21 cellular contexts compared by ENCODE assay signal in the genomic region with DNA sequence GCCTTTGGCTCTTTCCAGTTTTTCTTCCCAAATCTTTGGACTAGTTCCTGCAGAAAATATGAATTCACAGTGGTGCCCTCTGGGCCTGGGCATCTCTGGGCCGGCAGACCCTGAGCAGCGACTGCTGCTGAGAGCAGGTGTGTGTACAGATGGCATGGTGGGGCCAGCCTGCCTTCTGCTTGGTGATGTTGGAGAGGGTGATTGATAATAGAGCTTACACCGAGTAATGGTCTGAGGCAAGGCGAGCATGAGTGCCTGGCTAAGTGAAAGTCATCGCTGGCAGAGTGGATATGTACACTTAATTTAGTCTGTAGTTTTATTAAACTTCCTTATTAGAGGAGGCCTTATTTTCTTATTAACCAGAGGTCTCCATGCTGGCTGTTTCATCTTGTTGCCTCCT.
DNase-seq lines count a peak whose midpoint lies in the region; ATAC-seq and TF ChIP-seq lines count a peak whose summit lies in the region.
"Had no signal": no experiment of that assay in that cellular context is flagged by ENCODE, and none has a peak within 500 bp of the region (broad histone marks: within the 10 kb centered on the region; RNA-seq: fewer than 3 reads in every experiment).

No MANE protein-coding gene starts in this region.

- TF ChIP-seq CTCF in nephron (IDR thresholded peaks at IDR 0.05; ENCODE audit: unreplicated experiment in 3 of 3): no peak
- TF ChIP-seq CTCF in omental fat pad (IDR thresholded peaks at IDR 0.05): no peak

- no peaks in the 10 kb centered on the region for H3K9me3 ChIP-seq in MG63

- H3K4me1 Mint-ChIP-seq in nephron: peaks cover 9% of the 10 kb centered on the region

- peak; percentile 86 for DNase-seq in DMS79 (lab: John Stamatoyannopoulos, UW)
- peak; percentile 72 for DNase-seq in NCI-H2081 treated with DMSO at 0.1 percent for 48 hours (lab: John Stamatoyannopoulos, UW)
- DNase-seq in NCI-H748 treated with DMSO at 0.1 percent for 48 hours (lab: John Stamatoyannopoulos, UW): peak; percentile 95
- no peak for DNase-seq in omental fat pad (ENCODE audit: low spot score)
- DNase-seq in COLO829 (ENCODE audit: low spot score): no peak
- DNase-seq in MG63: no peak
- DNase-seq: activated CD4-positive, CD25-positive, alpha-beta regulatory T cell treated with anti-CD3 and anti-CD28 coated beads, Interleukin-2, amount 50 U/mL, for 72 hours; activated CD8-positive, alpha-beta memory T cell treated with anti-CD3 and anti-CD28 coated beads, Interleukin-2, amount 10 ng/mL, durations not matched to agents 7 days and 5 days; activated effector memory CD4-positive, alpha-beta T cell treated with Interleukin-2 at 50 U/mL for 16 hours; amygdala; CD8-positive, alpha-beta memory T cell; central memory CD4-positive, alpha-beta T cell; effector CD8-positive, alpha-beta T cell; heart left ventricle; mammary epithelial cell; naive thymus-derived CD4-positive, alpha-beta T cell; NCI-H2107; OCI-M1 had no signal

- no peaks in the 10 kb centered on the region for H3K27me3 ChIP-seq in MG63
- H3K27me3 ChIP-seq: heart left ventricle had no signal

- H3K36me3 Mint-ChIP-seq in nephron (ENCODE audit: low read depth): no peaks in the 10 kb centered on the region

- no peak overlapping the region for H3K4me3 Mint-ChIP-seq in nephron
- H3K4me3 Mint-ChIP-seq: activated CD8-positive, alpha-beta memory T cell treated with anti-CD3 and anti-CD28 coated beads, Interleukin-2, amount 10 ng/mL, durations not matched to agents 7 days and 5 days; CD8-positive, alpha-beta memory T cell; naive thymus-derived CD4-positive, alpha-beta T cell had no signal

- no peak overlapping the region for H3K4me3 ChIP-seq in MG63
- H3K4me3 ChIP-seq: heart left ventricle, smooth muscle cell had no signal

- no peaks in the 10 kb centered on the region for H3K27me3 Mint-ChIP-seq in nephron (ENCODE audit: low read depth)
- H3K27me3 Mint-ChIP-seq: activated CD8-positive, alpha-beta memory T cell treated with anti-CD3 and anti-CD28 coated beads, Interleukin-2, amount 10 ng/mL, durations not matched to agents 7 days and 5 days; CD8-positive, alpha-beta memory T cell; naive thymus-derived CD4-positive, alpha-beta T cell had no signal

- ATAC-seq in omental fat pad (ENCODE audit: low FRiP score) (no peak), HG03025 (IDR thresholded peaks at IDR 0.05; ENCODE audit: low FRiP score, unreplicated experiment) (no peak)
- ATAC-seq: activated CD8-positive, alpha-beta memory T cell treated with anti-CD3 and anti-CD28 coated beads, Interleukin-2, amount 10 ng/mL, durations not matched to agents 7 days and 5 days; heart left ventricle; naive thymus-derived CD4-positive, alpha-beta T cell had no signal

- H3K36me3 ChIP-seq in MG63: no peaks in the 10 kb centered on the region
- H3K36me3 ChIP-seq: heart left ventricle had no signal

- peak overlapping the region in 2 of 3 experiments; percentile 29 to 45 for H3K27ac Mint-ChIP-seq in nephron
- H3K27ac Mint-ChIP-seq: activated CD8-positive, alpha-beta memory T cell treated with anti-CD3 and anti-CD28 coated beads, Interleukin-2, amount 10 ng/mL, durations not matched to agents 7 days and 5 days; CD8-positive, alpha-beta memory T cell had no signal

- peaks cover 4% of the 10 kb centered on the region for H3K9me3 Mint-ChIP-seq in nephron
- H3K9me3 Mint-ChIP-seq: CD8-positive, alpha-beta memory T cell had no signal

Comparison
In these comparisons a context has a peak if more than half of its experiments do, and no peak if none do; other contexts are left out.
1. DNase-seq: peak in DMS79 (single experiment), NCI-H2081 treated with DMSO at 0.1 percent for 48 hours (single experiment) and NCI-H748 treated with DMSO at 0.1 percent for 48 hours (single experiment); none in omental fat pad (single experiment), COLO829 (single experiment) and MG63 (single experiment).